In the genomic region with DNA sequence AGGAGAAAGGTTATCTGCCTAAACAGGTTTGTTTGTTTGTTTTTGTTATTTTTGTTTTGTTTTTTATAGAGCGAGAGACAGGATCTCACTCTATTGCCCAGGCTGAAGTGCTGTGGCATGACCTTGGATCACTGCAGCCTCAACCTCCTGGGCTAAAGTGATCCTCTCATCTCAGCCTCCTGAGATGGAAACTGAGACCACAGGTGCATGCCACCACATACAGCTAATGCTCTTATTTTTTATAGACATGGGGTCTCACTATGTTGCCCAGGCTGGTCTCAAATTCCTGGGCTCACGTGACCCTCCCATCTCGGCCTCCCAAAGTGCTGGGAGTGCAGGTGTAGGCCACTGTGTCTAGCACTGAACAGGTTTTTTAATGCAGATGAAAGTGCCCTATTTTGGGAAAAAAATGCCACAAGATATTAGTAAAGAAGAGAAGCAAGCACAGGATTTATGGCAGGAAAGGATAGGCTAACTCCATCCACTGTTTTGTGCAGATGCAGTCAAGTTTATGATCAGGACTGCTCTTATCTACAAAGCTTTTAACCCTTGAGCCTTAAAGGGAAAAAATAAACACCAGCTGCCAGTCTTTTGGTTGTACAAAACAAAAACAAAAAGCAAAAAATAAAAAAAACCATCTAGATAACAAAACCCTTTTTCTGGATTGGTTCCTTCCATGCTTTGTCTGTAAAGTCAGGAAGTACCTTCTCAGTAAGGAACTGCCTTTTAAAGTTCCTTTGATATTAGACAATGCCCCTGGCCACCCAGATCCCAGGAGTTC, we compare ENCODE assay signal across 16 cellular contexts. TPM values are rescaled to one million over a fixed set of nuclear protein-coding genes. Genes with fewer than 3 reads are reported as not detected.
DNase-seq lines count a peak whose midpoint lies in the region; ATAC-seq and TF ChIP-seq lines count a peak whose summit lies in the region.
"Had no signal": no experiment of that assay in that cellular context is flagged by ENCODE, and none has a peak within 500 bp of the region (broad histone marks: within the 10 kb centered on the region; RNA-seq: fewer than 3 reads in every experiment).

No MANE protein-coding gene starts in this region.

- no peak overlapping the region for H2BK120ac ChIP-seq in H9 (ENCODE audit: low read depth, low read length, poor library complexity, severe bottlenecking)

- H2AK5ac ChIP-seq in H9 (ENCODE audit: insufficient read length, low read length) = no peak overlapping the region

- H3K4me1 Mint-ChIP-seq in H9 = peaks cover 76 to 78% of the 10 kb centered on the region in 2 experiments
- peaks cover 33% of the 10 kb centered on the region for H3K4me1 Mint-ChIP-seq in progenitor cell of endocrine pancreas (ENCODE audit: low read depth)

- H3K23me2 ChIP-seq in H9 (ENCODE audit: insufficient read length, low read depth, low read length, poor library complexity, severe bottlenecking) = no peaks in the 10 kb centered on the region

- H3K27ac Mint-ChIP-seq in H9 (peak overlapping the region; percentile 66 to 79 (median 72); a peak in 5 of 7 replicates), progenitor cell of endocrine pancreas (peak overlapping the region; percentile 91)
- H3K27ac Mint-ChIP-seq: activated CD4-positive, alpha-beta T cell treated with anti-CD3 and anti-CD28 coated beads for 36 hours had no signal

- H3K9me3 Mint-ChIP-seq in H9 (no peaks in the 10 kb centered on the region), progenitor cell of endocrine pancreas (ENCODE audit: low read depth) (no peaks in the 10 kb centered on the region)

- WGBS in H9 (ENCODE audit: extremely low coverage, insufficient read length, low lambda C conversion rate) = no CpG with 5 or more reads among the region's 3 CpGs
- 98% methylated on average over 3 of the region's 3 CpGs for WGBS in hepatocyte (ENCODE audit: low lambda C conversion rate, missing lambda C conversion rate)

- H3K18ac ChIP-seq in H9 (ENCODE audit: insufficient read length, low read depth, low read length) = no peak overlapping the region

- no peak overlapping the region for H3K4me3 ChIP-seq in OCI-LY7 (ENCODE audit: low read depth, low read length, poor library complexity, severe bottlenecking)
- H3K4me3 ChIP-seq in hepatocyte = no peak overlapping the region
- H3K4me3 ChIP-seq: PC-9, right atrium auricular region had no signal

- no peak for ATAC-seq in GM19035 (IDR thresholded peaks at IDR 0.05; ENCODE audit: unreplicated experiment)

- H3K27me3 ChIP-seq in H9 (ENCODE audit: insufficient read depth, low read length) (no peaks in the 10 kb centered on the region), hepatocyte (no peaks in the 10 kb centered on the region)
- H3K27me3 ChIP-seq: neutrophil, right atrium auricular region had no signal

- intact Hi-C loops in OCI-LY7 (cut with micrococcal nuclease; ENCODE audit: unreplicated experiment) = no loop called here

- H2AFZ ChIP-seq in H9 (ENCODE audit: low read length) (no peak overlapping the region), OCI-LY7 (ENCODE audit: low read length) (no peak overlapping the region), hepatocyte (no peak overlapping the region)
- H2AFZ ChIP-seq: PC-9 had no signal

- H2BK5ac ChIP-seq in H9 (ENCODE audit: insufficient read length, low read length) = no peak overlapping the region

- H3K27ac ChIP-seq in H9 (ENCODE audit: insufficient read length, low read depth, low read length) (peak overlapping the region; percentile 8), OCI-LY7 (ENCODE audit: low read depth, low read length, poor library complexity, severe bottlenecking) (no peak overlapping the region), hepatocyte (peak overlapping the region; percentile 15)
- H3K27ac ChIP-seq: neutrophil, PC-9, right atrium auricular region had no signal

- H3K79me2 ChIP-seq in H9 (ENCODE audit: insufficient read depth, low read length) = peaks cover 45% of the 10 kb centered on the region; the same call in 1 of the 2 replicates
- H3K79me2 ChIP-seq in OCI-LY7 (ENCODE audit: insufficient read depth, low read depth, low read length) = peaks cover 52% of the 10 kb centered on the region; the same call in 1 of the 2 replicates
- peaks cover 100% of the 10 kb centered on the region for H3K79me2 ChIP-seq in hepatocyte

- H3K4me2 ChIP-seq in H9 (ENCODE audit: insufficient read depth, insufficient read length, low read length) (no peak overlapping the region), OCI-LY7 (ENCODE audit: low read length) (peak overlapping the region; percentile 46; the same call in 1 of the 2 replicates), hepatocyte (peak overlapping the region; percentile 9)
- H3K4me2 ChIP-seq: PC-9, SK-N-SH had no signal

- H3K4me1 ChIP-seq in H9 (ENCODE audit: insufficient read depth, low read length) (peaks cover 15% of the 10 kb centered on the region; the same call in 1 of the 2 replicates), OCI-LY7 (ENCODE audit: insufficient read depth, low read length, poor library complexity, severe bottlenecking) (peaks cover 68% of the 10 kb centered on the region), hepatocyte (ENCODE audit: insufficient read depth) (peaks cover 22% of the 10 kb centered on the region)

- no peak overlapping the region for H3K14ac ChIP-seq in H9 (ENCODE audit: insufficient read depth, low read length)

- no TSS peak for BruUV-seq in OCI-LY7 (replicated peaks; lab: Mats Ljungman, UMichigan)

- H3K4ac ChIP-seq in H9 (ENCODE audit: low read depth, low read length) = no peak overlapping the region

- H2BK20ac ChIP-seq in H9 (ENCODE audit: low read depth, low read length, poor library complexity, severe bottlenecking) = no peak overlapping the region

- H3T11ph ChIP-seq in H9 (ENCODE audit: low read length) = no peak overlapping the region

- no peak for DNase-seq in H9
- no peak for DNase-seq in OCI-LY7 (ENCODE audit: low spot score)
- DNase-seq in hepatocyte (ENCODE audit: low spot score) = no peak
- DNase-seq in progenitor cell of endocrine pancreas (ENCODE audit: low spot score, unreplicated experiment) = no peak
- no peak for DNase-seq in NK-92 treated with Interleukin-12 subunit alpha and Interleukin-12 subunit beta, amount 100 ng/mL, for 24 hours (lab: John Stamatoyannopoulos, UW)
- DNase-seq in MV-4-11 (lab: John Stamatoyannopoulos, UW) = no peak
- DNase-seq: activated CD4-positive, alpha-beta T cell treated with anti-CD3 and anti-CD28 coated beads for 36 hours; activated effector memory CD4-positive, alpha-beta T cell treated with anti-CD3 and anti-CD28 coated beads, Interleukin-2, amount 50 U/mL, for 16 hours; caudate nucleus; NCI-H1417 treated with DMSO at 0.1 percent for 48 hours; NCI-H69; PC-9; SK-N-SH had no signal

- H3K36me3 ChIP-seq in OCI-LY7 (ENCODE audit: insufficient read depth, low read length) (no peaks in the 10 kb centered on the region), hepatocyte (replicated peaks; ENCODE audit: insufficient read depth, low read depth) (no peaks in the 10 kb centered on the region)
- H3K36me3 ChIP-seq: neutrophil, right atrium auricular region had no signal

- no peaks in the 10 kb centered on the region for H4K20me1 ChIP-seq in H9 (ENCODE audit: control insufficient read depth, insufficient read depth, insufficient read length)
- peaks cover 11% of the 10 kb centered on the region; the same call in 1 of the 2 replicates for H4K20me1 ChIP-seq in OCI-LY7 (ENCODE audit: insufficient read depth, low read length)
- peaks cover 71% of the 10 kb centered on the region for H4K20me1 ChIP-seq in hepatocyte (ENCODE audit: insufficient read depth, poor library complexity, severe bottlenecking)

- no peak overlapping the region for H2BK12ac ChIP-seq in H9 (ENCODE audit: insufficient read length, low read depth, low read length)

- H2BK15ac ChIP-seq in H9 (ENCODE audit: low read depth, low read length) = no peak overlapping the region

- H3K27me3 Mint-ChIP-seq in H9 (ENCODE audit: low read depth) = no peaks in the 10 kb centered on the region
- H3K27me3 Mint-ChIP-seq in progenitor cell of endocrine pancreas = no peaks in the 10 kb centered on the region
- H3K27me3 Mint-ChIP-seq: activated CD4-positive, alpha-beta T cell treated with anti-CD3 and anti-CD28 coated beads for 36 hours had no signal

- TF ChIP-seq CTCF in H9 (conservative IDR thresholded peaks at IDR 0.05) (no peak), OCI-LY7 (conservative IDR thresholded peaks at IDR 0.05; ENCODE audit: low read length) (no peak), hepatocyte (IDR thresholded peaks at IDR 0.05; ENCODE audit: poor library complexity) (no peak), progenitor cell of endocrine pancreas (IDR thresholded peaks at IDR 0.05; ENCODE audit: unreplicated experiment) (no peak)

- H3K36me3 Mint-ChIP-seq in H9 (ENCODE audit: insufficient read depth in 1 of 3, low read depth in 3 of 3) (peaks cover 0 to 3% (median 0%) of the 10 kb centered on the region in 3 experiments; a peak in 2 of 7 replicates), progenitor cell of endocrine pancreas (ENCODE audit: insufficient read depth) (no peaks in the 10 kb centered on the region)

- POLR2A ChIA-PET in OCI-LY7 (lab: Charles Lee) = interaction anchor here (1.2 kb wide), 1 partner anchor 19 kb away, joined by 4 read pairs; no protein-coding TSS in a partner anchor

- CTCF ChIA-PET in OCI-LY7 (lab: Charles Lee; ENCODE audit: unreplicated experiment) = no interaction called here

- H4K5ac ChIP-seq in H9 (ENCODE audit: insufficient read length, low read depth, low read length) = no peak overlapping the region

- H3K9me2 ChIP-seq in OCI-LY7 (ENCODE audit: insufficient read depth, low read length) (no peaks in the 10 kb centered on the region), hepatocyte (replicated peaks; ENCODE audit: insufficient read depth) (no peaks in the 10 kb centered on the region)
- H3K9me2 ChIP-seq: SK-N-SH had no signal

- H3K9ac ChIP-seq in H9 (ENCODE audit: extremely low read depth, insufficient read length, low read length) = no peak overlapping the region
- H3K9ac ChIP-seq: SK-N-SH had no signal

- H4K91ac ChIP-seq in H9 (ENCODE audit: insufficient read length, low read depth, low read length) = no peak overlapping the region

- H4K8ac ChIP-seq in H9 (replicated peaks; ENCODE audit: insufficient read length, low read depth, low read length) = no peak overlapping the region

- H3K56ac ChIP-seq in H9 (ENCODE audit: insufficient read length, low read depth, low read length) = no peak overlapping the region

- H3K79me1 ChIP-seq in H9 (ENCODE audit: insufficient read depth, low read depth, low read length, poor library complexity, severe bottlenecking) = peaks cover 7% of the 10 kb centered on the region

- peak overlapping the region in 1 of 2 experiments; percentile 46; a peak in 1 of 5 replicates for H3K4me3 Mint-ChIP-seq in H9
- no peak overlapping the region for H3K4me3 Mint-ChIP-seq in progenitor cell of endocrine pancreas (ENCODE audit: low read depth)
- H3K4me3 Mint-ChIP-seq: activated CD4-positive, alpha-beta T cell treated with anti-CD3 and anti-CD28 coated beads for 36 hours had no signal

- H3K23ac ChIP-seq in H9 (ENCODE audit: insufficient read length, low read depth, low read length) = no peak overlapping the region

- no peaks in the 10 kb centered on the region for H3K9me3 ChIP-seq in H9 (ENCODE audit: control insufficient read depth, low read depth, low read length)
- no peaks in the 10 kb centered on the region for H3K9me3 ChIP-seq in OCI-LY7 (ENCODE audit: low read length)
- no peaks in the 10 kb centered on the region for H3K9me3 ChIP-seq in hepatocyte (ENCODE audit: low read depth)
- H3K9me3 ChIP-seq: neutrophil, right atrium auricular region, SK-N-SH had no signal

RNA-seq across cellular contexts. Expression of a gene that starts 29.4 kb away (rescaled TPM):
- total RNA-seq in H9 (2021) (34.6 and 37.9 TPM in 2 replicates), OCI-LY7 (2022) (17.5 and 19.1 TPM in 2 replicates), hepatocyte (65.1 and 72.1 TPM in 2 replicates), progenitor cell of endocrine pancreas (60.0 and 63.6 TPM in 2 replicates)
- total RNA-seq in OCI-LY7 (2014; rRNA removed; shearing (Covaris generic)) = 10.7 and 12.4 TPM in 2 replicates
- 24.5 and 27.2 TPM in 2 replicates for polyA plus RNA-seq in hepatocyte
